ENCODE assay signal across 11 cellular contexts in the genomic region with DNA sequence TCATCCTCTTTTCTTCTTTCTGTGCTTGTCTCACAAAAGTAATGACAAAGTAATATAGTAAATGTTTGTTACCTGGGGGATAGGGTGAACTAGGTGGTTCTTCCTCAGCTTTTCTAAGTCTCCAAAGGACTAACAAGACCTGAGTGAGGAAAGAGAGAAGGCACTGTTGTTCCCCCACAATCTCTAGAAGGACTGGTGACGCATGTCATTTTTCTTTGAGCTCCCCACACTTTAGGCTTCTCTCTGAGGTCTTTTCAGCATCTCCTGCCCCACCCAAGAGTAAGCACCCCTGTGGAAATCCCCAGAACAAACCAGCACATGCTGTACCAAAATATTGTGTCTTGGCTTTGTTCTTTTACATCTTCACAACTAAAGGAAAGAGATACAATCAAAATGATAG. TPM values are rescaled to one million over a fixed set of nuclear protein-coding genes. Genes with fewer than 3 reads are reported as not detected.
DNase-seq lines count a peak whose midpoint lies in the region; ATAC-seq, FAIRE-seq and TF ChIP-seq lines count a peak whose summit lies in the region.
"Had no signal": no experiment of that assay in that cellular context is flagged by ENCODE, and none has a peak within 500 bp of the region (broad histone marks: within the 10 kb centered on the region; RNA-seq: fewer than 3 reads in every experiment).

No MANE protein-coding gene starts in this region.

- peaks cover 6% of the 10 kb centered on the region for H3K4me1 ChIP-seq in right cardiac atrium (ENCODE audit: control insufficient read depth, insufficient read depth, low read length)
- peaks cover 35% of the 10 kb centered on the region for H3K4me1 ChIP-seq in vagina
- H3K4me1 ChIP-seq in kidney (ENCODE audit: control insufficient read depth in 1 of 2, insufficient read depth in 1 of 2, low read depth in 1 of 2, low read length in 2 of 2): peaks cover 0 to 2% of the 10 kb centered on the region in 2 donors
- H3K4me1 ChIP-seq: pancreas had no signal

- peak overlapping the region; percentile 82 for H3K27ac ChIP-seq in right cardiac atrium (ENCODE audit: low read length)
- peak overlapping the region; percentile 63 for H3K27ac ChIP-seq in vagina
- H3K27ac ChIP-seq in kidney (ENCODE audit: low read depth in 2 of 2, low read length in 2 of 2): no peak overlapping the region
- H3K27ac ChIP-seq: pancreas, thoracic aorta had no signal

- TF ChIP-seq POLR2A in vagina (IDR thresholded peaks at IDR 0.05): no peak

- no peak for DNase-seq in right cardiac atrium
- no peak for DNase-seq in Right ventricle myocardium superior
- DNase-seq in activated gamma-delta T cell treated with anti-CD3 and anti-CD28 coated beads, Interleukin-2, amount 50 U/mL, for 16 hours (ENCODE audit: low read depth): peak; percentile 65
- no peak for DNase-seq in natural killer cell treated with Interleukin-12 subunit alpha and Interleukin-12 subunit beta and Interleukin-15 and Interleukin-18, amount 100 ng/mL, for 72 hours (ENCODE audit: low spot score)
- no peak for DNase-seq in vagina (ENCODE audit: extremely low spot score in 2 of 2)
- no peak for DNase-seq in kidney
- DNase-seq in NCI-H446 treated with DMSO at 0.1 percent for 48 hours (lab: John Stamatoyannopoulos, UW): no peak
- DNase-seq: GOT3, pancreas had no signal

- H3K9ac ChIP-seq in kidney (ENCODE audit: low read length in 2 of 2): no peak overlapping the region

- TF ChIP-seq CTCF in vagina (IDR thresholded peaks at IDR 0.05) (no peak), kidney (IDR thresholded peaks at IDR 0.05; ENCODE audit: borderline replicate concordance, extremely low read depth, insufficient read depth) (no peak)

- H3K4me1 Mint-ChIP-seq in natural killer cell treated with Interleukin-12 subunit alpha and Interleukin-12 subunit beta and Interleukin-15 and Interleukin-18, amount 100 ng/mL, for 72 hours (ENCODE audit: low read depth in 2 of 2): peaks cover 23 to 38% of the 10 kb centered on the region in 2 donors

- peaks cover 1% of the 10 kb centered on the region for H3K9me3 ChIP-seq in right cardiac atrium (ENCODE audit: control insufficient read depth, low read length)
- H3K9me3 ChIP-seq in vagina: no peaks in the 10 kb centered on the region
- H3K9me3 ChIP-seq in kidney (ENCODE audit: control insufficient read depth in 1 of 2, low read length in 2 of 2): no peaks in the 10 kb centered on the region
- H3K9me3 ChIP-seq: pancreas, thoracic aorta had no signal

- no peak for FAIRE-seq in kidney (lab: Jason Lieb, UNC)
- FAIRE-seq: pancreas had no signal

- intact Hi-C loops in right cardiac atrium (cut with DNase I) (no loop called here), Right ventricle myocardium superior (cut with DNase I) (no loop called here), vagina (cut with DNase I) (no loop called here), kidney (cut with DNase I) (no loop called here)

- no peaks in the 10 kb centered on the region for H3K36me3 ChIP-seq in vagina
- no peaks in the 10 kb centered on the region for H3K36me3 ChIP-seq in kidney (ENCODE audit: control insufficient read depth in 1 of 2, insufficient read depth in 2 of 2, low read length in 2 of 2)
- H3K36me3 ChIP-seq: pancreas, thoracic aorta had no signal

- 64% methylated on average over 1 of the region's 1 CpG for WGBS in right cardiac atrium

- no peaks in the 10 kb centered on the region for H3K9me3 Mint-ChIP-seq in natural killer cell treated with Interleukin-12 subunit alpha and Interleukin-12 subunit beta and Interleukin-15 and Interleukin-18, amount 100 ng/mL, for 72 hours

- H3K27ac Mint-ChIP-seq in natural killer cell treated with Interleukin-12 subunit alpha and Interleukin-12 subunit beta and Interleukin-15 and Interleukin-18, amount 100 ng/mL, for 72 hours: peak overlapping the region; percentile 54 to 65

- H3K27me3 ChIP-seq in right cardiac atrium (ENCODE audit: control insufficient read depth, insufficient read depth) (no peaks in the 10 kb centered on the region), vagina (no peaks in the 10 kb centered on the region)
- H3K27me3 ChIP-seq: pancreas had no signal

- peaks cover 0 to 8% of the 10 kb centered on the region in 2 donors for H3K27me3 Mint-ChIP-seq in natural killer cell treated with Interleukin-12 subunit alpha and Interleukin-12 subunit beta and Interleukin-15 and Interleukin-18, amount 100 ng/mL, for 72 hours

- peaks cover 5% of the 10 kb centered on the region for H3K36me3 Mint-ChIP-seq in natural killer cell treated with Interleukin-12 subunit alpha and Interleukin-12 subunit beta and Interleukin-15 and Interleukin-18, amount 100 ng/mL, for 72 hours

- H3K4me3 ChIP-seq in right cardiac atrium (ENCODE audit: low read length) (peak overlapping the region; percentile 27), vagina (no peak overlapping the region), kidney (ENCODE audit: low read length in 2 of 2) (no peak overlapping the region)
- H3K4me3 ChIP-seq: pancreas, thoracic aorta had no signal

- H3K4me3 Mint-ChIP-seq in natural killer cell treated with Interleukin-12 subunit alpha and Interleukin-12 subunit beta and Interleukin-15 and Interleukin-18, amount 100 ng/mL, for 72 hours: peak overlapping the region; percentile 38

- ATAC-seq in right cardiac atrium (peak in 1 of 2 donors; percentile 41), Right ventricle myocardium superior (ENCODE audit: poor library complexity) (no peak), GM18498 (IDR thresholded peaks at IDR 0.05; ENCODE audit: unreplicated experiment) (no peak)
- peak in 1 of 2 donors; percentile 46 for ATAC-seq in natural killer cell treated with Interleukin-12 subunit alpha and Interleukin-12 subunit beta and Interleukin-15 and Interleukin-18, amount 100 ng/mL, for 72 hours

RNA-seq across cellular contexts. Expression of a gene that starts 2.4 kb away (rescaled TPM):
- total RNA-seq in right cardiac atrium: 1 to 10 TPM in 3 of 4 donors, under 1 TPM in 1; 0.34 to 3.6 (median 1.8) TPM
- polyA plus RNA-seq in right cardiac atrium: 0.68 TPM
- 0.67 TPM for total RNA-seq in Right ventricle myocardium superior
- 10 to 100 TPM in 1 of 2 donors, 1 to 10 TPM in 1; 2.3 to 21.6 TPM for total RNA-seq in natural killer cell treated with Interleukin-12 subunit alpha and Interleukin-12 subunit beta and Interleukin-15 and Interleukin-18, amount 100 ng/mL, for 72 hours
- total RNA-seq in vagina: 69.7 TPM
- 53.7 TPM for total RNA-seq in kidney
- 0.34 TPM for polyA plus RNA-seq in kidney (ENCODE audit: insufficient read depth, low read depth, low replicate concordance)

Comparison
In these comparisons a context has a peak if more than half of its experiments do, and no peak if none do; other contexts are left out.
1. H3K27ac ChIP-seq: peak in right cardiac atrium (single experiment) and vagina (single experiment); none in kidney (0 of 2).